ENCODE assay signal across 8 cellular contexts in genomic region chr20:31560900-31561598, GRCh38. TPM values are rescaled to one million over a fixed set of nuclear protein-coding genes. Genes with fewer than 3 reads are reported as not detected.
DNase-seq lines count a peak whose midpoint lies in the region; ATAC-seq and TF ChIP-seq lines count a peak whose summit lies in the region.

No MANE protein-coding gene starts in this region.

- no peak overlapping the region for H3K4me3 ChIP-seq in Panc1 (ENCODE audit: low read depth in 2 of 2, low read length in 2 of 2)
- no peak overlapping the region for H3K4me3 ChIP-seq in epithelial cell of proximal tubule (ENCODE audit: low read depth, low read length)
- H3K4me3 ChIP-seq in skeletal muscle cell (ENCODE audit: low read depth, low read length), result no peak overlapping the region

- CTCF ChIA-PET in Panc1 (lab: Charles Lee), result interaction anchor here (0.5 to 5.4 kb wide), 15 partner anchors 8 to 162 kb away, joined by 3 to 248 read pairs (median 5); partner anchors contain the start of gene ID1

- intact Hi-C loops in Panc1 (cut with micrococcal nuclease; ENCODE audit: unreplicated experiment) (loop anchor here (5.0 kb wide), 1 partner anchor 161 kb away; the partner anchor contains the start of gene BCL2L1), Right ventricle myocardium superior (cut with DNase I) (no loop called here)

- H3K27ac ChIP-seq in Panc1 (ENCODE audit: low read length), result peak overlapping the region; percentile 88

- in situ Hi-C loops in Panc1 (cut with HindIII; ENCODE audit: low pct_unique_long_range_greater_than_20kb, low sequenced_read_pairs), result loop anchor here (10.0 kb wide), 1 partner anchor 64 kb away; no protein-coding TSS in a partner anchor

- ATAC-seq in Panc1, result peak; percentile 80
- ATAC-seq in Right ventricle myocardium superior (ENCODE audit: poor library complexity), result no peak
- no peak for ATAC-seq in HG03196 (IDR thresholded peaks at IDR 0.05; ENCODE audit: unreplicated experiment)

- no TSS peak for BruUV-seq in Panc1 (replicated peaks; lab: Mats Ljungman, UMichigan)

- no peaks in the 10 kb centered on the region for H3K27me3 ChIP-seq in Panc1 (ENCODE audit: control insufficient read depth, insufficient read depth, low read length)

- POLR2A ChIA-PET in Panc1 (lab: Charles Lee), result interaction anchor here (0.5 to 1.6 kb wide), 7 partner anchors 12 to 61 kb away, joined by 3 to 9 read pairs (median 6); partner anchors contain the start of gene ID1

- TF ChIP-seq CTCF in Panc1 (IDR thresholded peaks at IDR 0.05), result no peak
- TF ChIP-seq CTCF in epithelial cell of proximal tubule (conservative IDR thresholded peaks at IDR 0.05; ENCODE audit: low read depth, low read length), result no peak

- DNase-seq in GM04503 (ENCODE audit: low read depth), result peak; percentile 92
- peak; percentile 98 for DNase-seq in Panc1 (ENCODE audit: low read depth, low spot score)
- peak; percentile 90 for DNase-seq in epithelial cell of proximal tubule (ENCODE audit: low read depth)
- peak; percentile 91 for DNase-seq in skeletal muscle cell (ENCODE audit: low read depth)
- DNase-seq in NCI-H2081 (lab: John Stamatoyannopoulos, UW), result no peak
- DNase-seq in epidermal melanocyte (ENCODE audit: insufficient read length, low spot score), result no peak
- no peak for DNase-seq in Right ventricle myocardium superior

- H3K4me1 ChIP-seq in Panc1 (ENCODE audit: control insufficient read depth, insufficient read depth, low read length), result peaks cover 43% of the 10 kb centered on the region

- H3K9me3 ChIP-seq in Panc1 (ENCODE audit: control insufficient read depth, insufficient read depth, low read depth, low read length), result no peaks in the 10 kb centered on the region

- H3K36me3 ChIP-seq in Panc1 (ENCODE audit: control insufficient read depth, insufficient read depth, low read length), result peaks cover 2% of the 10 kb centered on the region; the same call in 1 of the 2 replicates

RNA-seq across cellular contexts. Expression of gene ID1, which starts 44.0 kb away (rescaled TPM):
- total RNA-seq in Panc1 (2021; ENCODE audit: unreplicated experiment) (152 TPM), epithelial cell of proximal tubule (237 and 302 TPM in 2 replicates), Right ventricle myocardium superior (89.5 TPM)
- 185 TPM for polyA plus RNA-seq in Panc1 (2012; ENCODE audit: insufficient read length)

RNA-seq across cellular contexts. Expression of gene HM13, which starts 46.8 kb away (rescaled TPM):
- total RNA-seq in Panc1 (2021; ENCODE audit: unreplicated experiment) (337 TPM), epithelial cell of proximal tubule (61.1 and 104 TPM in 2 replicates), Right ventricle myocardium superior (40.9 TPM)
- 424 TPM for polyA plus RNA-seq in Panc1 (2012; ENCODE audit: insufficient read length)

Comparison
In these comparisons a context has a peak if more than half of its experiments do, and no peak if none do; other contexts are left out.
1. DNase-seq: peak in GM04503 (single experiment), Panc1 (single experiment), epithelial cell of proximal tubule (single experiment) and skeletal muscle cell (single experiment); none in NCI-H2081 (0 of 2), epidermal melanocyte (single experiment) and Right ventricle myocardium superior (single experiment).